In genomic region chr9:130537346-130538050, GRCh38 we compare ENCODE assay signal across 13 cellular contexts. TPM values are rescaled to one million over a fixed set of nuclear protein-coding genes. Genes with fewer than 3 reads are reported as not detected.
DNase-seq lines count a peak whose midpoint lies in the region; ATAC-seq and TF ChIP-seq lines count a peak whose summit lies in the region.
"Had no signal": no experiment of that assay in that cellular context is flagged by ENCODE, and none has a peak within 500 bp of the region (broad histone marks: within the 10 kb centered on the region; RNA-seq: fewer than 3 reads in every experiment).

No MANE protein-coding gene starts in this region.

- H3K36me3 Mint-ChIP-seq in natural killer cell: no peaks in the 10 kb centered on the region
- H3K36me3 Mint-ChIP-seq: CD8-positive, alpha-beta memory T cell had no signal

- intact Hi-C loops in natural killer cell (cut with micrococcal nuclease): no loop called here

- H3K4me1 Mint-ChIP-seq in natural killer cell: peaks cover 0 to 5% of the 10 kb centered on the region in 2 donors

- no peak for TF ChIP-seq POLR2A in NB4 (IDR thresholded peaks at IDR 0.05; ENCODE audit: extremely low read depth, insufficient read length)

- TF ChIP-seq CTCF in NB4 (IDR thresholded peaks at IDR 0.05; ENCODE audit: low read depth, low read length): no peak
- no peak for TF ChIP-seq CTCF in cardiac fibroblast (IDR thresholded peaks at IDR 0.05; ENCODE audit: low read depth, low read length)
- no peak for TF ChIP-seq CTCF in natural killer cell (IDR thresholded peaks at IDR 0.05)

- ATAC-seq in natural killer cell (peak in 2 of 3 donors; percentile 43 to 50), HG03342 (IDR thresholded peaks at IDR 0.05; ENCODE audit: unreplicated experiment) (no peak), GM21528 (IDR thresholded peaks at IDR 0.05; ENCODE audit: low FRiP score, unreplicated experiment) (no peak), HG03025 (IDR thresholded peaks at IDR 0.05; ENCODE audit: low FRiP score, unreplicated experiment) (no peak)

- peaks cover 51 to 54% of the 10 kb centered on the region in 2 donors for H3K27me3 Mint-ChIP-seq in natural killer cell (ENCODE audit: low read depth in 2 of 2)

- peak; percentile 88 for DNase-seq in CMK (ENCODE audit: low read depth)
- peak; percentile 33 for DNase-seq in NB4 (ENCODE audit: low read depth)
- DNase-seq in cardiac fibroblast (ENCODE audit: low read depth in 2 of 2): peak; percentile 15 to 36
- DNase-seq in natural killer cell: no peak
- DNase-seq in DMS79 (lab: John Stamatoyannopoulos, UW): no peak
- DNase-seq: activated T-cell treated with anti-CD3 and anti-CD28 coated beads, Interleukin-2, amount 50 U/mL, for 72 hours; CD8-positive, alpha-beta memory T cell; foreskin melanocyte; kidney glomerular epithelial cell; NCI-H345 had no signal

- no peak overlapping the region for H3K4me3 ChIP-seq in NB4 (ENCODE audit: low read depth, low read length)
- no peak overlapping the region for H3K4me3 ChIP-seq in cardiac fibroblast (replicated peaks in 1 of 2; ENCODE audit: low read depth in 2 of 2, low read length in 2 of 2)

- H3K9me3 Mint-ChIP-seq in natural killer cell: no peaks in the 10 kb centered on the region
- H3K9me3 Mint-ChIP-seq: activated T-cell treated with anti-CD3 and anti-CD28 coated beads, Interleukin-2, amount 50 U/mL, for 72 hours; CD8-positive, alpha-beta memory T cell had no signal

- no peak overlapping the region for H3K27ac Mint-ChIP-seq in natural killer cell
- H3K27ac Mint-ChIP-seq: activated T-cell treated with anti-CD3 and anti-CD28 coated beads, Interleukin-2, amount 50 U/mL, for 72 hours had no signal

- H3K4me3 Mint-ChIP-seq in natural killer cell: no peak overlapping the region

RNA-seq across cellular contexts. Expression of gene FUBP3, which starts 41.9 kb away (rescaled TPM):
- total RNA-seq in natural killer cell: 10 to 100 TPM; 40.8 to 45.2 (median 41.3) TPM

Comparison
In these comparisons a context has a peak if more than half of its experiments do, and no peak if none do; other contexts are left out.
1. DNase-seq: peak in CMK (single experiment), NB4 (single experiment) and cardiac fibroblast (2 of 2); none in natural killer cell (single experiment) and DMS79 (single experiment).
2. ATAC-seq: peak in natural killer cell (2 of 3); none in HG03342 (single experiment), GM21528 (single experiment) and HG03025 (single experiment).